8 cellular contexts compared by ENCODE assay signal in the genomic region with DNA sequence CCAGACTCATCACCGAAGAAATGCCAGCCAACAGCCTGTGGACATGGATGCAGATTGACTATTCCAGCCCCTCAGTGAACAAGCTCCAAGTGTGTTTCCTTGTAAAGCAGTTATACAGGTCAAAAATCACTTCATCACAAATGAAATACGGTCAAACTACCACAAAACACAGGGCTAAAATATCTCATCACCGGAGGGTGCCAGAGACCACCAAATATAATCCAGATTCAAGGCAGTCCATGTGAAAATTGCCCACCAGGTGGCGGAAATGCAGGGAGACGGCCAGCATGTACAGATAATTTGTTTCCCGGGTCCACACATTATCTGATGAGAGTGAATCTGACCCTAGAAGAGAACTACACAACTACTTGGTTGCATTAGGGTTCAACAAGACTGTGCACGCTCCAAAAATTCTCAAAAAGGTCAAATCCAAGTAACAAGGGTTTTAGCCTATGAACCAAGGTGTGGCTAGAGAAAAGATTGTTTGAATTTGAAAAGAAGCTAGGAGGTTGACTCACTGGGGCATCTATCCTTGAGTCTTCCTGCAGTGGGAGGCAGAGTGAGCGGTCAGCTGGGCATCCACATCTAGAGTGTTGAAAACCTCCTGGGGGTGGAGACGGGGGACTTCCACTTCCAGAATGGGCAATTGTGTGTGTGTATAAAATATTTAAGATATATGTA.
DNase-seq lines count a peak whose midpoint lies in the region; ATAC-seq and TF ChIP-seq lines count a peak whose summit lies in the region.

No MANE protein-coding gene starts in this region.

- H3K79me2 ChIP-seq in parathyroid adenoma: no peaks in the 10 kb centered on the region

- peak; percentile 84 for TF ChIP-seq CTCF in foreskin fibroblast (IDR thresholded peaks at IDR 0.05; ENCODE audit: low read depth, low read length)
- TF ChIP-seq CTCF in parathyroid adenoma (IDR thresholded peaks at IDR 0.05): peak; percentile 76
- TF ChIP-seq CTCF in upper lobe of left lung (IDR thresholded peaks at IDR 0.05): peak; percentile 68 to 87 (median 78)

- intact Hi-C loops in activated T-helper 2 cell treated with anti-CD3 and anti-CD28 coated beads, Interferon-gamma antibody, Interleukin-2, Interleukin-4, amounts not matched to agents 10 μg/mL and 5 μg/mL and 100 μg/mL, durations not matched to agents 14 hours and 24 hours and 36 hours (cut with micrococcal nuclease): loop anchor here (1.0 to 10.0 kb wide), 3 partner anchors 144 to 172 kb away; no protein-coding TSS in a partner anchor

- no peak overlapping the region for H3K27ac ChIP-seq in parathyroid adenoma
- no peak overlapping the region for H3K27ac ChIP-seq in upper lobe of left lung

- H3K9ac ChIP-seq in parathyroid adenoma: no peak overlapping the region

- DNase-seq in Caki2 (ENCODE audit: low read depth) (peak; percentile 63), RKO (ENCODE audit: low spot score) (peak; percentile 74), foreskin fibroblast (peak; percentile 45 to 80), upper lobe of left lung (peak in 1 of 2 donors; percentile 49), GF-D8 (lab: John Stamatoyannopoulos, UW) (no peak)
- peak; percentile 79 for DNase-seq in Jurkat, Clone E6-1 (ENCODE audit: low read depth, low spot score)
- DNase-seq in activated T-helper 2 cell treated with anti-CD3 and anti-CD28 coated beads, Interferon-gamma antibody, Interleukin-2, Interleukin-4, amounts not matched to agents 10 μg/mL and 5 μg/mL and 100 μg/mL, durations not matched to agents 14 hours and 24 hours and 36 hours (ENCODE audit: low spot score): peak; percentile 50

- WGBS in upper lobe of left lung, 2 donors: 28 to 36% methylated on average over 9 of the region's 9 CpGs

- H3K36me3 ChIP-seq in parathyroid adenoma (ENCODE audit: control insufficient read depth, insufficient read depth, low read length): no peaks in the 10 kb centered on the region
- H3K36me3 ChIP-seq in upper lobe of left lung: no peaks in the 10 kb centered on the region

- no peak overlapping the region for H2AFZ ChIP-seq in parathyroid adenoma

- H3K4me1 ChIP-seq in parathyroid adenoma: no peaks in the 10 kb centered on the region
- H3K4me1 ChIP-seq in upper lobe of left lung: no peaks in the 10 kb centered on the region

- ATAC-seq in upper lobe of left lung (ENCODE audit: low FRiP score in 2 of 2): peak in 1 of 2 donors; percentile 54

- H3K27ac Mint-ChIP-seq in activated T-helper 2 cell treated with anti-CD3 and anti-CD28 coated beads, Interferon-gamma antibody, Interleukin-2, Interleukin-4, amounts not matched to agents 10 μg/mL and 5 μg/mL and 100 μg/mL, durations not matched to agents 14 hours and 24 hours and 36 hours: no peak overlapping the region

- H3K4me3 Mint-ChIP-seq in activated T-helper 2 cell treated with anti-CD3 and anti-CD28 coated beads, Interferon-gamma antibody, Interleukin-2, Interleukin-4, amounts not matched to agents 10 μg/mL and 5 μg/mL and 100 μg/mL, durations not matched to agents 14 hours and 24 hours and 36 hours (ENCODE audit: low read depth): no peak overlapping the region

- no peak for TF ChIP-seq POLR2A in upper lobe of left lung (IDR thresholded peaks at IDR 0.05)

- in situ Hi-C loops in Caki2 (cut with HindIII; ENCODE audit: low pct_unique_long_range_greater_than_20kb, low sequenced_read_pairs): no loop called here

- H3K4me1 Mint-ChIP-seq in activated T-helper 2 cell treated with anti-CD3 and anti-CD28 coated beads, Interferon-gamma antibody, Interleukin-2, Interleukin-4, amounts not matched to agents 10 μg/mL and 5 μg/mL and 100 μg/mL, durations not matched to agents 14 hours and 24 hours and 36 hours (ENCODE audit: low read depth): peaks cover 3% of the 10 kb centered on the region

- peaks cover 10% of the 10 kb centered on the region for H3K9me3 Mint-ChIP-seq in activated T-helper 2 cell treated with anti-CD3 and anti-CD28 coated beads, Interferon-gamma antibody, Interleukin-2, Interleukin-4, amounts not matched to agents 10 μg/mL and 5 μg/mL and 100 μg/mL, durations not matched to agents 14 hours and 24 hours and 36 hours

- H3K36me3 Mint-ChIP-seq in activated T-helper 2 cell treated with anti-CD3 and anti-CD28 coated beads, Interferon-gamma antibody, Interleukin-2, Interleukin-4, amounts not matched to agents 10 μg/mL and 5 μg/mL and 100 μg/mL, durations not matched to agents 14 hours and 24 hours and 36 hours (ENCODE audit: low read depth): no peaks in the 10 kb centered on the region

- peaks cover 33% of the 10 kb centered on the region for H3K27me3 Mint-ChIP-seq in activated T-helper 2 cell treated with anti-CD3 and anti-CD28 coated beads, Interferon-gamma antibody, Interleukin-2, Interleukin-4, amounts not matched to agents 10 μg/mL and 5 μg/mL and 100 μg/mL, durations not matched to agents 14 hours and 24 hours and 36 hours (ENCODE audit: low read depth)

- no peaks in the 10 kb centered on the region for H3K27me3 ChIP-seq in parathyroid adenoma (ENCODE audit: control insufficient read depth, insufficient read depth, low read length)
- no peaks in the 10 kb centered on the region for H3K27me3 ChIP-seq in upper lobe of left lung

- H3K4me3 ChIP-seq in Jurkat, Clone E6-1 (ENCODE audit: low read length): no peak overlapping the region
- H3K4me3 ChIP-seq in foreskin fibroblast (ENCODE audit: low read depth in 1 of 2, low read length in 2 of 2): no peak overlapping the region
- no peak overlapping the region for H3K4me3 ChIP-seq in parathyroid adenoma (ENCODE audit: low read depth, low read length)
- H3K4me3 ChIP-seq in upper lobe of left lung: no peak overlapping the region

- H3K4me2 ChIP-seq in parathyroid adenoma (ENCODE audit: low read length): no peak overlapping the region

- TF ChIP-seq EP300 in upper lobe of left lung (IDR thresholded peaks at IDR 0.05): no peak

- no peaks in the 10 kb centered on the region for H3K9me3 ChIP-seq in parathyroid adenoma (ENCODE audit: control insufficient read depth, low read length)
- H3K9me3 ChIP-seq in upper lobe of left lung: peaks cover 0 to 5% (median under 1%) of the 10 kb centered on the region in 4 donors
